In the genomic region with DNA sequence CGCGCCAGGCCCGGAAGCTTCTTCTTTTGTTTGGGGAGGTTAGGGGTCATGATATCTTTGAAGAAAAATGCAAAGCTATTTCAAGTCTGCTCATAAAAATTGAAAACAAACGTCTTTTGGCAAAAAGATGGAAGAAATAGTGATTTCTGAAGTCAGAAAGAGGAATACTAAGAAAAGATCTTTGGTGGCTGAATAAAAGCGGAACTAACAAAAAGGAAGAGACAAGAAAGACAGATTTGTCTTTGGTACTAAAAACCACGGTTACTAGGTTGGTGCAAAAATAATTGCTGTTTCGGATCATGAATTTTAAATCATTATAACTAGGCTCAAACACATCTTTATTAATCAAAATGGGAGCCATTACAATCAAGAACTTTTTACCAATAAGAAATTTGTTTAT, we compare ENCODE assay signal across 14 cellular contexts.
"Had no signal": no experiment of that assay in that cellular context is flagged by ENCODE, and none has a peak within 500 bp of the region (broad histone marks: within the 10 kb centered on the region; RNA-seq: fewer than 3 reads in every experiment).

No MANE protein-coding gene starts in this region.

- H3K27ac ChIP-seq: ascending aorta, breast epithelium, esophagus squamous epithelium, tibial artery had no signal

- H3K27me3 Mint-ChIP-seq: activated naive CD8-positive, alpha-beta T cell treated with anti-CD3 and anti-CD28 coated beads, Interleukin-2, amount 50 U/mL, for 24 hours; activated T-helper 17 cell treated with anti-CD3 and anti-CD28 coated beads, Interleukin-2, amount 50 U/mL, for 72 hours had no signal

- DNase-seq: activated naive CD4-positive, alpha-beta T cell treated with Interleukin-2 at 50 U/mL for 16 hours; activated naive CD8-positive, alpha-beta T cell treated with anti-CD3 and anti-CD28 coated beads, Interleukin-2, amount 50 U/mL, for 24 hours; activated T-cell treated with anti-CD3 and anti-CD28 coated beads for 4 hours; cerebellar nuclear complex; effector CD8-positive, alpha-beta T cell; esophagus squamous epithelium; stimulated activated CD4-positive, alpha-beta T cell treated with anti-CD3 and anti-CD28 coated beads, Interleukin-2, amount 100 ng/mL, for 24 hours; tibial artery had no signal

- H3K4me1 ChIP-seq: breast epithelium had no signal

- ATAC-seq: activated CD4-positive, CD25-positive, alpha-beta regulatory T cell treated with anti-CD3 and anti-CD28 coated beads, Interleukin-2, amount 50 U/mL, for 24 hours; activated naive CD8-positive, alpha-beta T cell treated with anti-CD3 and anti-CD28 coated beads, Interleukin-2, amount 50 U/mL, for 24 hours; activated T-helper 17 cell treated with anti-CD3 and anti-CD28 coated beads, Interleukin-2, amount 50 U/mL, for 72 hours; stimulated activated effector memory CD8-positive, alpha-beta T cell treated with anti-CD3 and anti-CD28 coated beads, Interleukin-12 subunit alpha, Interleukin-12 subunit beta, amount 100 ng/mL, for 72 hours had no signal

- H3K4me3 Mint-ChIP-seq: activated naive CD8-positive, alpha-beta T cell treated with anti-CD3 and anti-CD28 coated beads, Interleukin-2, amount 50 U/mL, for 24 hours; activated T-helper 17 cell treated with anti-CD3 and anti-CD28 coated beads, Interleukin-2, amount 50 U/mL, for 72 hours; neural crest cell; stimulated activated effector memory CD8-positive, alpha-beta T cell treated with anti-CD3 and anti-CD28 coated beads, Interleukin-12 subunit alpha, Interleukin-12 subunit beta, amount 100 ng/mL, for 72 hours had no signal

- H3K27ac Mint-ChIP-seq: activated naive CD8-positive, alpha-beta T cell treated with anti-CD3 and anti-CD28 coated beads, Interleukin-2, amount 50 U/mL, for 24 hours; activated T-helper 17 cell treated with anti-CD3 and anti-CD28 coated beads, Interleukin-2, amount 50 U/mL, for 72 hours; stimulated activated effector memory CD8-positive, alpha-beta T cell treated with anti-CD3 and anti-CD28 coated beads, Interleukin-12 subunit alpha, Interleukin-12 subunit beta, amount 100 ng/mL, for 72 hours had no signal

- H3K4me3 ChIP-seq: ascending aorta, breast epithelium, esophagus squamous epithelium, tibial artery had no signal

- H3K9me3 Mint-ChIP-seq: activated T-helper 17 cell treated with anti-CD3 and anti-CD28 coated beads, Interleukin-2, amount 50 U/mL, for 72 hours; stimulated activated effector memory CD8-positive, alpha-beta T cell treated with anti-CD3 and anti-CD28 coated beads, Interleukin-12 subunit alpha, Interleukin-12 subunit beta, amount 100 ng/mL, for 72 hours had no signal

- H3K36me3 Mint-ChIP-seq: stimulated activated effector memory CD8-positive, alpha-beta T cell treated with anti-CD3 and anti-CD28 coated beads, Interleukin-12 subunit alpha, Interleukin-12 subunit beta, amount 100 ng/mL, for 72 hours had no signal

- H3K9me3 ChIP-seq: ascending aorta, breast epithelium, esophagus squamous epithelium, tibial artery had no signal

- H3K27me3 ChIP-seq: ascending aorta, breast epithelium, esophagus squamous epithelium, tibial artery had no signal

- H3K36me3 ChIP-seq: ascending aorta, breast epithelium, esophagus squamous epithelium, tibial artery had no signal
